2 cellular contexts compared by ENCODE assay signal in genomic region chr16:68985855-68986254, GRCh38.
TF ChIP-seq lines count a peak whose summit lies in the region.

No MANE protein-coding gene starts in this region.

TF ChIP-seq in A549, 52 proteins besides CTCF, POLR2A, EP300 and RAD21:
- TF ChIP-seq EHF (CRISPR knock-in tag; IDR thresholded peaks at IDR 0.05) (no peak), BHLHE40 (IDR thresholded peaks at IDR 0.05; ENCODE audit: low read depth, low read length) (no peak), RNF2 (IDR thresholded peaks at IDR 0.05; ENCODE audit: borderline replicate concordance, low read depth) (no peak), HEYL (CRISPR knock-in tag; IDR thresholded peaks at IDR 0.05) (no peak), MYC (IDR thresholded peaks at IDR 0.05; ENCODE audit: borderline replicate concordance, low read length) (no peak), HDAC2 (IDR thresholded peaks at IDR 0.05) (no peak), SREBF2 (IDR thresholded peaks at IDR 0.05) (no peak), FOSB (CRISPR knock-in tag; IDR thresholded peaks at IDR 0.05) (no peak), NR3C1 (IDR thresholded peaks at IDR 0.05) (no peak), HOXB13 (CRISPR knock-in tag; IDR thresholded peaks at IDR 0.05; ENCODE audit: low read depth) (no peak)
- TF ChIP-seq, protein P1, sequence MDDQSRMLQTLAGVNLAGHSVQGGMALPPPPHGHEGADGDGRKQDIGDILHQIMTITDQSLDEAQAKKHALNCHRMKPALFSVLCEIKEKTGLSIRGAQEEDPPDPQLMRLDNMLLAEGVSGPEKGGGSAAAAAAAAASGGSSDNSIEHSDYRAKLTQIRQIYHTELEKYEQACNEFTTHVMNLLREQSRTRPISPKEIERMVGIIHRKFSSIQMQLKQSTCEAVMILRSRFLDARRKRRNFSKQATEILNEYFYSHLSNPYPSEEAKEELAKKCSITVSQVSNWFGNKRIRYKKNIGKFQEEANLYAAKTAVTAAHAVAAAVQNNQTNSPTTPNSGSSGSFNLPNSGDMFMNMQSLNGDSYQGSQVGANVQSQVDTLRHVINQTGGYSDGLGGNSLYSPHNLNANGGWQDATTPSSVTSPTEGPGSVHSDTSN (IDR thresholded peaks at IDR 0.05), result no peak
- TF ChIP-seq, protein P2, sequence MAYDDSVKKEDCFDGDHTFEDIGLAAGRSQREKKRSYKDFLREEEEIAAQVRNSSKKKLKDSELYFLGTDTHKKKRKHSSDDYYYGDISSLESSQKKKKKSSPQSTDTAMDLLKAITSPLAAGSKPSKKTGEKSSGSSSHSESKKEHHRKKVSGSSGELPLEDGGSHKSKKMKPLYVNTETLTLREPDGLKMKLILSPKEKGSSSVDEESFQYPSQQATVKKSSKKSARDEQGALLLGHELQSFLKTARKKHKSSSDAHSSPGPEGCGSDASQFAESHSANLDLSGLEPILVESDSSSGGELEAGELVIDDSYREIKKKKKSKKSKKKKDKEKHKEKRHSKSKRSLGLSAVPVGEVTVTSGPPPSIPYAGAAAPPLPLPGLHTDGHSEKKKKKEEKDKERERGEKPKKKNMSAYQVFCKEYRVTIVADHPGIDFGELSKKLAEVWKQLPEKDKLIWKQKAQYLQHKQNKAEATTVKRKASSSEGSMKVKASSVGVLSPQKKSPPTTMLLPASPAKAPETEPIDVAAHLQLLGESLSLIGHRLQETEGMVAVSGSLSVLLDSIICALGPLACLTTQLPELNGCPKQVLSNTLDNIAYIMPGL (CRISPR knock-in tag; IDR thresholded peaks at IDR 0.05; ENCODE audit: borderline replicate concordance), result no peak

TF ChIP-seq in HCT116, 20 proteins besides CTCF, POLR2A, EP300 and RAD21:
- TF ChIP-seq JUND (IDR thresholded peaks at IDR 0.05), result peak; percentile 49
- TF ChIP-seq EZH2 (IDR thresholded peaks at IDR 0.05), result no peak
- TF ChIP-seq FOSL1 (IDR thresholded peaks at IDR 0.05; ENCODE audit: low read depth), result peak; percentile 40; the same call in 1 of the 2 replicates
